ENCODE assay signal across 11 cellular contexts in the genomic region with DNA sequence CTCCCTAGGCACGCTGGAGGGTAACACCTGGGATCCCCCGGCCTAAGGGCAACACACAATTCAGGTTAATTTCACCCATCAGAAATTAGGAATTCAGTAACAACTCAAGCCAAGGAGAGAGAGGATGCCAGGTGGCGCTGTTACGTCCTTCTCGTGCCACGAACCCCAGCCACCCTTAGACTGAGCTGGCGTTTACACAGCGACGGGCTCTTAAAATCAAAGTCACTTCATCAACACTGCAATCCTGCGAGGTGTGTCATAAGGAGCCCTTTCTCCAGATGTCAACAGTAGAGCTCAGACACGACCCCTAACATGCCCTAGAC.
DNase-seq lines count a peak whose midpoint lies in the region; ATAC-seq and FAIRE-seq lines count a peak whose summit lies in the region.
"Had no signal": no experiment of that assay in that cellular context is flagged by ENCODE, and none has a peak within 500 bp of the region (broad histone marks: within the 10 kb centered on the region; RNA-seq: fewer than 3 reads in every experiment).

No MANE protein-coding gene starts in this region.

- H3K9me3 Mint-ChIP-seq in stimulated activated naive CD8-positive, alpha-beta T cell treated with anti-CD3 and anti-CD28 coated beads, Interleukin-15, amount 100 ng/mL, for 72 hours = no peaks in the 10 kb centered on the region
- H3K9me3 Mint-ChIP-seq: CD8-positive, alpha-beta memory T cell had no signal

- intact Hi-C loops in head of caudate nucleus (cut with DNase I) = loop anchor here (5.0 kb wide), 1 partner anchor 102 kb away; no protein-coding TSS in a partner anchor

- ATAC-seq in GM19035 (IDR thresholded peaks at IDR 0.05; ENCODE audit: unreplicated experiment) = no peak
- ATAC-seq in stimulated activated naive CD8-positive, alpha-beta T cell treated with anti-CD3 and anti-CD28 coated beads, Interleukin-15, amount 100 ng/mL, for 72 hours = no peak
- ATAC-seq in HG03571 (IDR thresholded peaks at IDR 0.05; ENCODE audit: unreplicated experiment) = no peak
- ATAC-seq: Right ventricle myocardium inferior had no signal

- no peaks in the 10 kb centered on the region for H3K4me1 Mint-ChIP-seq in stimulated activated naive CD8-positive, alpha-beta T cell treated with anti-CD3 and anti-CD28 coated beads, Interleukin-15, amount 100 ng/mL, for 72 hours
- H3K4me1 Mint-ChIP-seq: CD8-positive, alpha-beta memory T cell had no signal

- no peak for FAIRE-seq in urothelium cell line (lab: Jason Lieb, UNC)
- FAIRE-seq: TTC549 had no signal

- H3K4me3 Mint-ChIP-seq in stimulated activated naive CD8-positive, alpha-beta T cell treated with anti-CD3 and anti-CD28 coated beads, Interleukin-15, amount 100 ng/mL, for 72 hours = no peak overlapping the region
- H3K4me3 Mint-ChIP-seq: CD8-positive, alpha-beta memory T cell had no signal

- peak; percentile 7 for DNase-seq in stimulated activated CD4-positive, alpha-beta T cell treated with anti-CD3 and anti-CD28 coated beads, Interleukin-15, amount 100 ng/mL, for 24 hours
- no peak for DNase-seq in stimulated activated CD4-positive, alpha-beta T cell treated with anti-CD3 and anti-CD28 coated beads, Interleukin-12 subunit alpha, Interleukin-12 subunit beta, amount 100 ng/mL, for 4 hours
- peak; percentile 51 for DNase-seq in NCI-H526 treated with DMSO at 0.1 percent for 48 hours (lab: John Stamatoyannopoulos, UW)
- peak; percentile 46 to 85 (median 69) for DNase-seq in head of caudate nucleus
- DNase-seq in urothelium cell line (ENCODE audit: low spot score) = peak; percentile 45
- DNase-seq in stimulated activated naive CD8-positive, alpha-beta T cell treated with anti-CD3 and anti-CD28 coated beads, Interleukin-15, amount 100 ng/mL, for 72 hours = no peak

- no peak overlapping the region for H3K27ac Mint-ChIP-seq in stimulated activated naive CD8-positive, alpha-beta T cell treated with anti-CD3 and anti-CD28 coated beads, Interleukin-15, amount 100 ng/mL, for 72 hours
- H3K27ac Mint-ChIP-seq: CD8-positive, alpha-beta memory T cell had no signal

- H3K27me3 Mint-ChIP-seq in stimulated activated naive CD8-positive, alpha-beta T cell treated with anti-CD3 and anti-CD28 coated beads, Interleukin-15, amount 100 ng/mL, for 72 hours = peaks cover 8% of the 10 kb centered on the region

Comparison
In these comparisons a context has a peak if more than half of its experiments do, and no peak if none do; other contexts are left out.
1. DNase-seq: peak in stimulated activated CD4-positive, alpha-beta T cell treated with anti-CD3 and anti-CD28 coated beads, Interleukin-15, amount 100 ng/mL, for 24 hours (single experiment), NCI-H526 treated with DMSO at 0.1 percent for 48 hours (single experiment), head of caudate nucleus (42 of 42) and urothelium cell line (single experiment); none in stimulated activated CD4-positive, alpha-beta T cell treated with anti-CD3 and anti-CD28 coated beads, Interleukin-12 subunit alpha, Interleukin-12 subunit beta, amount 100 ng/mL, for 4 hours (single experiment) and stimulated activated naive CD8-positive, alpha-beta T cell treated with anti-CD3 and anti-CD28 coated beads, Interleukin-15, amount 100 ng/mL, for 72 hours (0 of 2).